Comparison of ENCODE assay signal across 21 cellular contexts in the genomic region with DNA sequence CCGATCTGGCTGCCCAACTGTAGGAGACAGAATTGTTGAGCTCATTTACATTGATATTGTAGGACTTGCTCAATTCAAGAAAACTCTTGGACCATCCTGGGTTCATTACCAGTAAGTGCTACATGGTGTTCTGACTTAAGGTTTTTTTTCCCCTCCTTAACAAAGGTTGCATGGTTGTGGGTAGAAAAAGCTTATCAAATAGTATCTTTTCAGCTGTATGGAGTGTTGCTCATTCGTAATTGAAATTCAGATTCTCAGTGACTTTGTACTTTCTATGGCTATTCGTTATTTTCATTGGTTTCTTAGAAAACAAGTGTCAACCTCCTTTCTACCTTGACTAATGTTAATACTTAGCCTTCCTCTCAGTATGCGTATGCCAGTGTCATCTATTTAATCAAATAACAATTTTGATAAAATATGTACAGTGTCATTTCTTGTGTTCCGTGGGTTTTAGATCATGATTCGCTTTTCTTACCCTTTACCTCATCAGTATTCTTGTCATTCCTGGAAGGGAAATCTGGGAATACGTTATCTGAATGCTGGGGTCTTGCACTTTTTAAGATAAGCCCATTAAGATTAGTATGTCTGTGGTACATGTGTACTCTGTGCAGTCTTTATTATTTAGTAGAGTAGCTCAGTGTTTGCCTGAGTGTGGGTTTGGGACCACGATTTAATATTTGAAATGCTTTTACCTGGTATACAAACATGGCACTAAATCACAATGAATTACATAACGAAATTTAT.
"Had no signal": no experiment of that assay in that cellular context is flagged by ENCODE, and none has a peak within 500 bp of the region (broad histone marks: within the 10 kb centered on the region; RNA-seq: fewer than 3 reads in every experiment).

No MANE protein-coding gene starts in this region.

- H3K9me3 ChIP-seq: MG63 had no signal

- ATAC-seq: HepG2, Panc1, PC-3 had no signal

- DNase-seq: IMR-90; Karpas-422; KG1; MG63; NCI-H1092; NCI-H1105 treated with DMSO at 0.1 percent for 48 hours; NCI-H1417 treated with DMSO at 0.1 percent for 48 hours; NCI-H146; NCI-H1694 treated with DMSO at 0.1 percent for 48 hours; NCI-H1930; NCI-H2081; NCI-H2107; NCI-H2227 treated with DMSO at 0.1 percent for 48 hours; NCI-H524 treated with DMSO at 0.1 percent for 48 hours; NCI-H69; NCI-H774; NK-92 treated with Interleukin-12 subunit alpha and Interleukin-12 subunit beta, amount 100 ng/mL, for 24 hours; PC-3; SHP77 had no signal
